Comparison of ENCODE assay signal across 1 cellular context in the genomic region with DNA sequence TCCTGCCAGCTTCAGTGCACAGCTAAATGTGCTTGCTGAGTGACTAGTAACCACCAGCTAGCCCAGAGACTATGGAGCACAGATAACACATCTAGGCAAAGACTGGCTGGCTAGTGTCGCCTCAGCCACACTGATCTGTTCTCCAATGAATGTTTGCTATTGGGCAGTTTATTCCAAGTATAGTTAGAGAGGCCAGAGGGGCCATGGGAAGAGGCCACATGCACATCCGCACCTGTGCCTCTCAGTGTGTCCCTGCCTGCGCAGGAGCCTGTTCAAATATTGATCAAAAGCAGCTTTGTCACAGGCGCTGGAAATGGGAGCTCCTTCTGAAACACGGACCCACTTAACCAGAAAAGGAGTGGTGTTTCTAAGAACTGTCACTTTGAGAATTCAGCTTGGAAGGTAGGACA.
TF ChIP-seq lines count a peak whose summit lies in the region.

No MANE protein-coding gene starts in this region.

TF ChIP-seq in HepG2, 621 proteins besides CTCF, POLR2A, EP300 and RAD21 (continued from another document and continues in another):
- TF ChIP-seq, protein P1, sequence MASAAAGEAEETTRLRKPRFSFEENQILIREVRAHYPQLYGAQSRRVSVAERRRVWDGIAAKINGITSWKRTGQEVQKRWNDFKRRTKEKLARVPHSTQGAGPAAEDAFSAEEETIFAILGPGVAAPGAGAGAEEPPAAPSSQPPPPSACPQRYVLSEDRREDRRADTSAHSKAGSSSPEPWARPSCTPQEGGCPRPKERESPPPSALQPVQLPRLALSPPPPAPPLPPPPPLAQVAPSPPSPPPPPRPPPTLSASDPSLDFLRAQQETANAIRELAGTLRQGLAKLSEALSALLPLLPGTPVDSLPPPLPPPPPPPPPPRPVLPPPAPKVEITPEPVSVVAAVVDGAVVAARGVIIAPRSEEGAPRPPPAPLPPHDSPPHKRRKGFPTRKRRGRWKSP (CRISPR knock-in tag; IDR thresholded peaks at IDR 0.05) = no peak
- no peak for TF ChIP-seq ZSCAN21 (CRISPR knock-in tag; IDR thresholded peaks at IDR 0.05; ENCODE audit: borderline replicate concordance)
- TF ChIP-seq, protein P2, sequence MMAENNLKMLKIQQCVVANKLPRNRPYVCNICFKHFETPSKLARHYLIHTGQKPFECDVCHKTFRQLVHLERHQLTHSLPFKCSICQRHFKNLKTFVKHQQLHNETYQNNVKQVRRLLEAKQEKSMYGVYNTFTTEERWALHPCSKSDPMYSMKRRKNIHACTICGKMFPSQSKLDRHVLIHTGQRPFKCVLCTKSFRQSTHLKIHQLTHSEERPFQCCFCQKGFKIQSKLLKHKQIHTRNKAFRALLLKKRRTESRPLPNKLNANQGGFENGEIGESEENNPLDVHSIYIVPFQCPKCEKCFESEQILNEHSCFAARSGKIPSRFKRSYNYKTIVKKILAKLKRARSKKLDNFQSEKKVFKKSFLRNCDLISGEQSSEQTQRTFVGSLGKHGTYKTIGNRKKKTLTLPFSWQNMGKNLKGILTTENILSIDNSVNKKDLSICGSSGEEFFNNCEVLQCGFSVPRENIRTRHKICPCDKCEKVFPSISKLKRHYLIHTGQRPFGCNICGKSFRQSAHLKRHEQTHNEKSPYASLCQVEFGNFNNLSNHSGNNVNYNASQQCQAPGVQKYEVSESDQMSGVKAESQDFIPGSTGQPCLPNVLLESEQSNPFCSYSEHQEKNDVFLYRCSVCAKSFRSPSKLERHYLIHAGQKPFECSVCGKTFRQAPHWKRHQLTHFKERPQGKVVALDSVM (CRISPR knock-in tag; IDR thresholded peaks at IDR 0.05) = no peak
- peak; percentile 46; the same call in 1 of the 2 replicates for TF ChIP-seq HMG20B (CRISPR knock-in tag; conservative IDR thresholded peaks at IDR 0.05)
- no peak for TF ChIP-seq ZNF607 (CRISPR knock-in tag; IDR thresholded peaks at IDR 0.05; ENCODE audit: borderline replicate concordance)
- TF ChIP-seq ZNF230 (CRISPR knock-in tag; IDR thresholded peaks at IDR 0.05) = 0 out of 2 replicates have a peak, but pooled peaks have one; percentile 40
- no peak for TF ChIP-seq EHMT2 (IDR thresholded peaks at IDR 0.05; ENCODE audit: borderline replicate concordance, low read depth, low read length)
- TF ChIP-seq TEAD2 (CRISPR knock-in tag; IDR thresholded peaks at IDR 0.05) = no peak
- no peak for TF ChIP-seq MBD4 (IDR thresholded peaks at IDR 0.05; ENCODE audit: borderline replicate concordance, low read length)
- TF ChIP-seq NFIC (IDR thresholded peaks at IDR 0.05; ENCODE audit: low read length) = no peak
- TF ChIP-seq, protein P3, sequence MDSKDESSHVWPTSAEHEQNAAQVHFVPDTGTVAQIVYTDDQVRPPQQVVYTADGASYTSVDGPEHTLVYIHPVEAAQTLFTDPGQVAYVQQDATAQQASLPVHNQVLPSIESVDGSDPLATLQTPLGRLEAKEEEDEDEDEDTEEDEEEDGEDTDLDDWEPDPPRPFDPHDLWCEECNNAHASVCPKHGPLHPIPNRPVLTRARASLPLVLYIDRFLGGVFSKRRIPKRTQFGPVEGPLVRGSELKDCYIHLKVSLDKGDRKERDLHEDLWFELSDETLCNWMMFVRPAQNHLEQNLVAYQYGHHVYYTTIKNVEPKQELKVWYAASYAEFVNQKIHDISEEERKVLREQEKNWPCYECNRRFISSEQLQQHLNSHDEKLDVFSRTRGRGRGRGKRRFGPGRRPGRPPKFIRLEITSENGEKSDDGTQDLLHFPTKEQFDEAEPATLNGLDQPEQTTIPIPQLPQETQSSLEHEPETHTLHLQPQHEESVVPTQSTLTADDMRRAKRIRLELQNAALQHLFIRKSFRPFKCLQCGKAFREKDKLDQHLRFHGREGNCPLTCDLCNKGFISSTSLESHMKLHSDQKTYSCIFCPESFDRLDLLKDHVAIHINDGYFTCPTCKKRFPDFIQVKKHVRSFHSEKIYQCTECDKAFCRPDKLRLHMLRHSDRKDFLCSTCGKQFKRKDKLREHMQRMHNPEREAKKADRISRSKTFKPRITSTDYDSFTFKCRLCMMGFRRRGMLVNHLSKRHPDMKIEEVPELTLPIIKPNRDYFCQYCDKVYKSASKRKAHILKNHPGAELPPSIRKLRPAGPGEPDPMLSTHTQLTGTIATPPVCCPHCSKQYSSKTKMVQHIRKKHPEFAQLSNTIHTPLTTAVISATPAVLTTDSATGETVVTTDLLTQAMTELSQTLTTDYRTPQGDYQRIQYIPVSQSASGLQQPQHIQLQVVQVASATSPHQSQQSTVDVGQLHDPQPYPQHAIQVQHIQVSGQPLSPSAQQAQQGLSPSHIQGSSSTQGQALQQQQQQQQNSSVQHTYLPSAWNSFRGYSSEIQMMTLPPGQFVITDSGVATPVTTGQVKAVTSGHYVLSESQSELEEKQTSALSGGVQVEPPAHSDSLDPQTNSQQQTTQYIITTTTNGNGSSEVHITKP (CRISPR knock-in tag; IDR thresholded peaks at IDR 0.05; ENCODE audit: low read depth) = no peak
- TF ChIP-seq, protein P4, sequence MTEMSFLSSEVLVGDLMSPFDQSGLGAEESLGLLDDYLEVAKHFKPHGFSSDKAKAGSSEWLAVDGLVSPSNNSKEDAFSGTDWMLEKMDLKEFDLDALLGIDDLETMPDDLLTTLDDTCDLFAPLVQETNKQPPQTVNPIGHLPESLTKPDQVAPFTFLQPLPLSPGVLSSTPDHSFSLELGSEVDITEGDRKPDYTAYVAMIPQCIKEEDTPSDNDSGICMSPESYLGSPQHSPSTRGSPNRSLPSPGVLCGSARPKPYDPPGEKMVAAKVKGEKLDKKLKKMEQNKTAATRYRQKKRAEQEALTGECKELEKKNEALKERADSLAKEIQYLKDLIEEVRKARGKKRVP (CRISPR knock-in tag; IDR thresholded peaks at IDR 0.05) = no peak
- TF ChIP-seq, protein P5, sequence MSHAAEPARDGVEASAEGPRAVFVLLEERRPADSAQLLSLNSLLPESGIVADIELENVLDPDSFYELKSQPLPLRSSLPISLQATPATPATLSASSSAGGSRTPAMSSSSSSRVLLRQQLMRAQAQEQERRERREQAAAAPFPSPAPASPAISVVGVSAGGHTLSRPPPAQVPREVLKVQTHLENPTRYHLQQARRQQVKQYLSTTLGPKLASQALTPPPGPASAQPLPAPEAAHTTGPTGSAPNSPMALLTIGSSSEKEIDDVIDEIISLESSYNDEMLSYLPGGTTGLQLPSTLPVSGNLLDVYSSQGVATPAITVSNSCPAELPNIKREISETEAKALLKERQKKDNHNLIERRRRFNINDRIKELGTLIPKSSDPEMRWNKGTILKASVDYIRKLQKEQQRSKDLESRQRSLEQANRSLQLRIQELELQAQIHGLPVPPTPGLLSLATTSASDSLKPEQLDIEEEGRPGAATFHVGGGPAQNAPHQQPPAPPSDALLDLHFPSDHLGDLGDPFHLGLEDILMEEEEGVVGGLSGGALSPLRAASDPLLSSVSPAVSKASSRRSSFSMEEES (CRISPR knock-in tag; IDR thresholded peaks at IDR 0.05) = no peak
- no peak for TF ChIP-seq FOXC1 (CRISPR knock-in tag; IDR thresholded peaks at IDR 0.05; ENCODE audit: borderline replicate concordance)
- no peak for TF ChIP-seq RBAK (CRISPR knock-in tag; IDR thresholded peaks at IDR 0.05)
- no peak for TF ChIP-seq ZBTB21 (CRISPR knock-in tag; IDR thresholded peaks at IDR 0.05)
- TF ChIP-seq ZNF879 (CRISPR knock-in tag; IDR thresholded peaks at IDR 0.05) = no peak
- no peak for TF ChIP-seq SETDB1 (CRISPR knock-in tag; IDR thresholded peaks at IDR 0.05; ENCODE audit: borderline replicate concordance)
- 0 out of 2 replicates have a peak, but pooled peaks have one; percentile 31 for TF ChIP-seq HOXA3 (CRISPR knock-in tag; IDR thresholded peaks at IDR 0.05)
- no peak for TF ChIP-seq ZNF460 (CRISPR knock-in tag; IDR thresholded peaks at IDR 0.05; ENCODE audit: borderline replicate concordance)
- no peak for TF ChIP-seq ZNF121 (CRISPR knock-in tag; IDR thresholded peaks at IDR 0.05)
- no peak for TF ChIP-seq HDAC1 (CRISPR knock-in tag; IDR thresholded peaks at IDR 0.05)
- TF ChIP-seq ZNF224 (CRISPR knock-in tag; IDR thresholded peaks at IDR 0.05) = no peak
- TF ChIP-seq ZNF841 (CRISPR knock-in tag; IDR thresholded peaks at IDR 0.05; ENCODE audit: borderline replicate concordance) = no peak
- TF ChIP-seq ZNF33B (CRISPR knock-in tag; IDR thresholded peaks at IDR 0.05) = no peak
- 0 out of 2 replicates have a peak, but pooled peaks have one; percentile 18 for TF ChIP-seq WIZ (CRISPR knock-in tag; IDR thresholded peaks at IDR 0.05)
- no peak for TF ChIP-seq ZNF670 (CRISPR knock-in tag; IDR thresholded peaks at IDR 0.05; ENCODE audit: borderline replicate concordance)
- no peak for TF ChIP-seq TRIM24 (CRISPR knock-in tag; IDR thresholded peaks at IDR 0.05)
- TF ChIP-seq SNRNP70 (IDR thresholded peaks at IDR 0.05; ENCODE audit: low read depth, low read length) = no peak
- no peak for TF ChIP-seq RNF2 (conservative IDR thresholded peaks at IDR 0.05; ENCODE audit: low read depth)
- TF ChIP-seq ZNF781 (CRISPR knock-in tag; IDR thresholded peaks at IDR 0.05; ENCODE audit: borderline replicate concordance, not compliant biosample characterization) = no peak
- no peak for TF ChIP-seq MXD4 (CRISPR knock-in tag; IDR thresholded peaks at IDR 0.05)
- no peak for TF ChIP-seq MTF2 (CRISPR knock-in tag; IDR thresholded peaks at IDR 0.05; ENCODE audit: borderline replicate concordance)
- TF ChIP-seq, protein P6, sequence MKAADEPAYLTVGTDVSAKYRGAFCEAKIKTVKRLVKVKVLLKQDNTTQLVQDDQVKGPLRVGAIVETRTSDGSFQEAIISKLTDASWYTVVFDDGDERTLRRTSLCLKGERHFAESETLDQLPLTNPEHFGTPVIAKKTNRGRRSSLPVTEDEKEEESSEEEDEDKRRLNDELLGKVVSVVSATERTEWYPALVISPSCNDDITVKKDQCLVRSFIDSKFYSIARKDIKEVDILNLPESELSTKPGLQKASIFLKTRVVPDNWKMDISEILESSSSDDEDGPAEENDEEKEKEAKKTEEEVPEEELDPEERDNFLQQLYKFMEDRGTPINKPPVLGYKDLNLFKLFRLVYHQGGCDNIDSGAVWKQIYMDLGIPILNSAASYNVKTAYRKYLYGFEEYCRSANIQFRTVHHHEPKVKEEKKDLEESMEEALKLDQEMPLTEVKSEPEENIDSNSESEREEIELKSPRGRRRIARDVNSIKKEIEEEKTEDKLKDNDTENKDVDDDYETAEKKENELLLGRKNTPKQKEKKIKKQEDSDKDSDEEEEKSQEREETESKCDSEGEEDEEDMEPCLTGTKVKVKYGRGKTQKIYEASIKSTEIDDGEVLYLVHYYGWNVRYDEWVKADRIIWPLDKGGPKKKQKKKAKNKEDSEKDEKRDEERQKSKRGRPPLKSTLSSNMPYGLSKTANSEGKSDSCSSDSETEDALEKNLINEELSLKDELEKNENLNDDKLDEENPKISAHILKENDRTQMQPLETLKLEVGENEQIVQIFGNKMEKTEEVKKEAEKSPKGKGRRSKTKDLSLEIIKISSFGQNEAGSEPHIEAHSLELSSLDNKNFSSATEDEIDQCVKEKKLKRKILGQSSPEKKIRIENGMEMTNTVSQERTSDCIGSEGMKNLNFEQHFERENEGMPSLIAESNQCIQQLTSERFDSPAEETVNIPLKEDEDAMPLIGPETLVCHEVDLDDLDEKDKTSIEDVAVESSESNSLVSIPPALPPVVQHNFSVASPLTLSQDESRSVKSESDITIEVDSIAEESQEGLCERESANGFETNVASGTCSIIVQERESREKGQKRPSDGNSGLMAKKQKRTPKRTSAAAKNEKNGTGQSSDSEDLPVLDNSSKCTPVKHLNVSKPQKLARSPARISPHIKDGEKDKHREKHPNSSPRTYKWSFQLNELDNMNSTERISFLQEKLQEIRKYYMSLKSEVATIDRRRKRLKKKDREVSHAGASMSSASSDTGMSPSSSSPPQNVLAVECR (CRISPR knock-in tag; IDR thresholded peaks at IDR 0.05; ENCODE audit: borderline replicate concordance) = no peak
- no peak for TF ChIP-seq ARID2 (CRISPR knock-in tag; IDR thresholded peaks at IDR 0.05; ENCODE audit: borderline replicate concordance)
- no peak for TF ChIP-seq FOXM1 (CRISPR knock-in tag; IDR thresholded peaks at IDR 0.05)
- no peak for TF ChIP-seq SMARCE1 (IDR thresholded peaks at IDR 0.05; ENCODE audit: borderline replicate concordance)
- TF ChIP-seq, protein P7, sequence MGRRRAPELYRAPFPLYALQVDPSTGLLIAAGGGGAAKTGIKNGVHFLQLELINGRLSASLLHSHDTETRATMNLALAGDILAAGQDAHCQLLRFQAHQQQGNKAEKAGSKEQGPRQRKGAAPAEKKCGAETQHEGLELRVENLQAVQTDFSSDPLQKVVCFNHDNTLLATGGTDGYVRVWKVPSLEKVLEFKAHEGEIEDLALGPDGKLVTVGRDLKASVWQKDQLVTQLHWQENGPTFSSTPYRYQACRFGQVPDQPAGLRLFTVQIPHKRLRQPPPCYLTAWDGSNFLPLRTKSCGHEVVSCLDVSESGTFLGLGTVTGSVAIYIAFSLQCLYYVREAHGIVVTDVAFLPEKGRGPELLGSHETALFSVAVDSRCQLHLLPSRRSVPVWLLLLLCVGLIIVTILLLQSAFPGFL (CRISPR knock-in tag; IDR thresholded peaks at IDR 0.05) = no peak
- no peak for TF ChIP-seq SRSF9 (IDR thresholded peaks at IDR 0.05; ENCODE audit: borderline replicate concordance, insufficient read depth, low read depth, low read length, poor library complexity, severe bottlenecking)
- no peak for TF ChIP-seq ZNF761 (CRISPR knock-in tag; conservative IDR thresholded peaks at IDR 0.05)
- TF ChIP-seq, protein P8, sequence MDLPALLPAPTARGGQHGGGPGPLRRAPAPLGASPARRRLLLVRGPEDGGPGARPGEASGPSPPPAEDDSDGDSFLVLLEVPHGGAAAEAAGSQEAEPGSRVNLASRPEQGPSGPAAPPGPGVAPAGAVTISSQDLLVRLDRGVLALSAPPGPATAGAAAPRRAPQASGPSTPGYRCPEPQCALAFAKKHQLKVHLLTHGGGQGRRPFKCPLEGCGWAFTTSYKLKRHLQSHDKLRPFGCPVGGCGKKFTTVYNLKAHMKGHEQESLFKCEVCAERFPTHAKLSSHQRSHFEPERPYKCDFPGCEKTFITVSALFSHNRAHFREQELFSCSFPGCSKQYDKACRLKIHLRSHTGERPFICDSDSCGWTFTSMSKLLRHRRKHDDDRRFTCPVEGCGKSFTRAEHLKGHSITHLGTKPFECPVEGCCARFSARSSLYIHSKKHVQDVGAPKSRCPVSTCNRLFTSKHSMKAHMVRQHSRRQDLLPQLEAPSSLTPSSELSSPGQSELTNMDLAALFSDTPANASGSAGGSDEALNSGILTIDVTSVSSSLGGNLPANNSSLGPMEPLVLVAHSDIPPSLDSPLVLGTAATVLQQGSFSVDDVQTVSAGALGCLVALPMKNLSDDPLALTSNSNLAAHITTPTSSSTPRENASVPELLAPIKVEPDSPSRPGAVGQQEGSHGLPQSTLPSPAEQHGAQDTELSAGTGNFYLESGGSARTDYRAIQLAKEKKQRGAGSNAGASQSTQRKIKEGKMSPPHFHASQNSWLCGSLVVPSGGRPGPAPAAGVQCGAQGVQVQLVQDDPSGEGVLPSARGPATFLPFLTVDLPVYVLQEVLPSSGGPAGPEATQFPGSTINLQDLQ (CRISPR knock-in tag; IDR thresholded peaks at IDR 0.05) = no peak
- TF ChIP-seq, protein P9, sequence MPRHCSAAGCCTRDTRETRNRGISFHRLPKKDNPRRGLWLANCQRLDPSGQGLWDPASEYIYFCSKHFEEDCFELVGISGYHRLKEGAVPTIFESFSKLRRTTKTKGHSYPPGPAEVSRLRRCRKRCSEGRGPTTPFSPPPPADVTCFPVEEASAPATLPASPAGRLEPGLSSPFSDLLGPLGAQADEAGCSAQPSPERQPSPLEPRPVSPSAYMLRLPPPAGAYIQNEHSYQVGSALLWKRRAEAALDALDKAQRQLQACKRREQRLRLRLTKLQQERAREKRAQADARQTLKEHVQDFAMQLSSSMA (CRISPR knock-in tag; IDR thresholded peaks at IDR 0.05) = no peak
- TF ChIP-seq ZNF709 (CRISPR knock-in tag; IDR thresholded peaks at IDR 0.05) = no peak
- no peak for TF ChIP-seq ZNF589 (CRISPR knock-in tag; conservative IDR thresholded peaks at IDR 0.05)
- TF ChIP-seq, protein P10, sequence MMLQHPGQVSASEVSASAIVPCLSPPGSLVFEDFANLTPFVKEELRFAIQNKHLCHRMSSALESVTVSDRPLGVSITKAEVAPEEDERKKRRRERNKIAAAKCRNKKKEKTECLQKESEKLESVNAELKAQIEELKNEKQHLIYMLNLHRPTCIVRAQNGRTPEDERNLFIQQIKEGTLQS (CRISPR knock-in tag; IDR thresholded peaks at IDR 0.05) = no peak
- TF ChIP-seq ZSCAN22 (CRISPR knock-in tag; IDR thresholded peaks at IDR 0.05) = no peak
